In the genomic region with DNA sequence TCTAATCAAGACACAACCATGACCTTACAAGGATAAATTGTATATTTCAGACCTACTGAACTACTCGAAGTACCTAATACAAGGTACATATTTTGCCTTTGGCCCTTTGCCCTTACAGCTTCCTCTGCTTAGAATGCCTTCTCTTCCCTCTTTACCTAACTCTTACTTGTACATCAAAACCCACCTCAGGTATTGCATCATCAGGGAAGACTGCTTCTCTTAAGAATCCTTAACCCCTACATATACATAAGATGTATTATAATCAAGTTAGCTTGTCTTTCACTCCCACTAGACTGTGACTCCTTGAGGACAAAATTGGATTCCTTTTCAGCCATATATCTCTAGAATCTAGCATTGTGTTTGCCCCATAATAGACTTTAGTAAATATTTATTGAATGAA, we compare ENCODE assay signal across 1 cellular context.
TF ChIP-seq lines count a peak whose summit lies in the region.

No MANE protein-coding gene starts in this region.

TF ChIP-seq in SK-N-SH, 30 proteins besides CTCF, POLR2A, EP300 and RAD21 (continued from another document):
- TF ChIP-seq, protein P1, sequence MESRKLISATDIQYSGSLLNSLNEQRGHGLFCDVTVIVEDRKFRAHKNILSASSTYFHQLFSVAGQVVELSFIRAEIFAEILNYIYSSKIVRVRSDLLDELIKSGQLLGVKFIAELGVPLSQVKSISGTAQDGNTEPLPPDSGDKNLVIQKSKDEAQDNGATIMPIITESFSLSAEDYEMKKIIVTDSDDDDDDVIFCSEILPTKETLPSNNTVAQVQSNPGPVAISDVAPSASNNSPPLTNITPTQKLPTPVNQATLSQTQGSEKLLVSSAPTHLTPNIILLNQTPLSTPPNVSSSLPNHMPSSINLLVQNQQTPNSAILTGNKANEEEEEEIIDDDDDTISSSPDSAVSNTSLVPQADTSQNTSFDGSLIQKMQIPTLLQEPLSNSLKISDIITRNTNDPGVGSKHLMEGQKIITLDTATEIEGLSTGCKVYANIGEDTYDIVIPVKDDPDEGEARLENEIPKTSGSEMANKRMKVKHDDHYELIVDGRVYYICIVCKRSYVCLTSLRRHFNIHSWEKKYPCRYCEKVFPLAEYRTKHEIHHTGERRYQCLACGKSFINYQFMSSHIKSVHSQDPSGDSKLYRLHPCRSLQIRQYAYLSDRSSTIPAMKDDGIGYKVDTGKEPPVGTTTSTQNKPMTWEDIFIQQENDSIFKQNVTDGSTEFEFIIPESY (IDR thresholded peaks at IDR 0.05; ENCODE audit: borderline replicate concordance, low read depth), result no peak
- TF ChIP-seq RXRA (IDR thresholded peaks at IDR 0.05; ENCODE audit: borderline replicate concordance, low read depth) (no peak), USF1 (IDR thresholded peaks at IDR 0.05; ENCODE audit: borderline replicate concordance, low read depth) (no peak)
- TF ChIP-seq, protein P2, sequence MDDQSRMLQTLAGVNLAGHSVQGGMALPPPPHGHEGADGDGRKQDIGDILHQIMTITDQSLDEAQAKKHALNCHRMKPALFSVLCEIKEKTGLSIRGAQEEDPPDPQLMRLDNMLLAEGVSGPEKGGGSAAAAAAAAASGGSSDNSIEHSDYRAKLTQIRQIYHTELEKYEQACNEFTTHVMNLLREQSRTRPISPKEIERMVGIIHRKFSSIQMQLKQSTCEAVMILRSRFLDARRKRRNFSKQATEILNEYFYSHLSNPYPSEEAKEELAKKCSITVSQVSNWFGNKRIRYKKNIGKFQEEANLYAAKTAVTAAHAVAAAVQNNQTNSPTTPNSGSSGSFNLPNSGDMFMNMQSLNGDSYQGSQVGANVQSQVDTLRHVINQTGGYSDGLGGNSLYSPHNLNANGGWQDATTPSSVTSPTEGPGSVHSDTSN (IDR thresholded peaks at IDR 0.05), result no peak
